Comparison of ENCODE assay signal across 8 cellular contexts in the genomic region with DNA sequence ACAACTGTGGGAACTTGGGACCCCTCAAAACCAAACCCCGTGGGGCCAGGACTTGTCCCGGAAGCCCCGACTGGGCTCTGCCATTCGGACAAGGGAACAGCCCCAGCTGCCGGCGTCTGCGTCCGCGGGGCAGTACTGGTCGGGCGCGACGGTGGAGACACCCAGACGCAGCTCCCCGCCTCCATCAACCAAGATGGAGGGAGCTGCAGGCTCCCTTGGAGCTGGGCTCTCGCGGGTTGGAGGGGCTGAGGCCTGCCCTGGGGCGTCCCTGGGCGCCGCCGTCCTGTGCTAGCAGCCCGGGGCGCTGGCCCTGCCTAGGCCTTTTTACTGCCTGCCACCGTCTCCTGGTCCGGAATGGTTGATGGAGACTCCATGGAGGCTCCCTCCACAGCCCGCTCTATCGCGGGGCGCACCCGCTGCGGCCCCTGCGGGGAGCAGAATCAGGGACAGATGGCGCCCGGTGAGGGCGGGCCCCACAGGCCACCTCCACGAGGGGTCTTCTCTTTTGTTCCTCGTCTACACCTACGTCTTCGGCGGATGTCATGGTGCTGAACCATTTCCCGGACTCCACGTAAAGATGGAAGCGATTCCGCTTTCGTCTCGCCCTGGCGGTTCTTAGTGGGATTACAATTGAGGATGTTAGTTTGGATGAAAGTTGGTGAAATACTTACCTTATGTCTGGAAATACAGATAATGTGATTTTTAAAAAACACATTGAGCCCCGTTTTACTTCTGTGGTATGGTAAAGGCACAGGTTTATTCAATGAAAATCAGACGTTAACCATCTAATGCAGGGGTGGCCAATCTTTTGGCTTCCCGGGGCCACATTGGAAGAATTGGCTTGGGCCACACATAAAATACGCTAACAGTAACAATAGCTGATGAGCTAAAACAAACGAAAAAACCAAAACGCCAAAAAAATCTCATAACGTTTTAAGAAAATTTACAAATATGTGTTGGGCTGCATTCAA. TPM values are rescaled to one million over a fixed set of nuclear protein-coding genes. Genes with fewer than 3 reads are reported as not detected.
DNase-seq lines count a peak whose midpoint lies in the region; ATAC-seq and TF ChIP-seq lines count a peak whose summit lies in the region.

No MANE protein-coding gene starts in this region.

- peaks cover 29% of the 10 kb centered on the region for H3K4me1 Mint-ChIP-seq in activated naive CD4-positive, alpha-beta T cell treated with anti-CD3 and anti-CD28 coated beads for 36 hours (ENCODE audit: low read depth)

- no peaks in the 10 kb centered on the region for H3K9me3 Mint-ChIP-seq in activated naive CD4-positive, alpha-beta T cell treated with anti-CD3 and anti-CD28 coated beads for 36 hours

- TF ChIP-seq EP300 in Ishikawa (IDR thresholded peaks at IDR 0.05; ENCODE audit: borderline replicate concordance) = no peak

- peak overlapping the region in 1 of 2 experiments; percentile 75; a peak in 2 of 4 replicates for H3K4me3 ChIP-seq in DND-41 (ENCODE audit: low read depth in 1 of 2, low read length in 2 of 2)
- peak overlapping the region; percentile 50 for H3K4me3 ChIP-seq in RWPE2 (ENCODE audit: severe bottlenecking)

- no peaks in the 10 kb centered on the region for H3K36me3 ChIP-seq in DND-41 (ENCODE audit: insufficient read depth, low read length)
- H3K36me3 ChIP-seq in RWPE2 (ENCODE audit: low read depth) = peaks cover 7% of the 10 kb centered on the region; the same call in 1 of the 2 replicates

- peaks cover 5% of the 10 kb centered on the region for H3K36me3 Mint-ChIP-seq in activated naive CD4-positive, alpha-beta T cell treated with anti-CD3 and anti-CD28 coated beads for 36 hours (ENCODE audit: low read depth)

- H3K27ac Mint-ChIP-seq in activated naive CD4-positive, alpha-beta T cell treated with anti-CD3 and anti-CD28 coated beads for 36 hours = peak overlapping the region; percentile 95

- H3K27me3 ChIP-seq in DND-41 (ENCODE audit: insufficient read depth, low read length, poor library complexity) = peaks cover 3% of the 10 kb centered on the region
- no peaks in the 10 kb centered on the region for H3K27me3 ChIP-seq in RWPE2 (ENCODE audit: insufficient read depth, poor library complexity, severe bottlenecking)

- intact Hi-C loops in activated naive CD4-positive, alpha-beta T cell treated with anti-CD3 and anti-CD28 coated beads for 36 hours (cut with micrococcal nuclease) = loop anchor here (1.0 to 10.0 kb wide), 4 partner anchors 94 to 1313 kb away; partner anchors contain the start of genes CRYL1, MRPL57, SKA3 and ZMYM2

- ATAC-seq in DND-41 (ENCODE audit: insufficient read depth, low read depth) (no peak), GM21528 (IDR thresholded peaks at IDR 0.05; ENCODE audit: low FRiP score, unreplicated experiment) (peak; percentile 20), RWPE2 (ENCODE audit: low read depth) (peak; percentile 20)

- CTCF ChIA-PET in activated naive CD4-positive, alpha-beta T cell treated with anti-CD3 and anti-CD28 coated beads for 36 hours (lab: Charles Lee) = interaction anchor here (0.6 to 1.5 kb wide), 7 partner anchors 12 to 190 kb away, joined by 3 to 5 read pairs (median 4); no protein-coding TSS in a partner anchor

- H3K4me1 ChIP-seq in DND-41 (ENCODE audit: insufficient read depth, low read length) = peaks cover 21% of the 10 kb centered on the region
- peaks cover 15% of the 10 kb centered on the region for H3K4me1 ChIP-seq in RWPE2 (ENCODE audit: insufficient read depth, poor library complexity, severe bottlenecking)

- DNase-seq in DND-41 (no peak), RWPE2 (ENCODE audit: low spot score) (peak; percentile 53), glomerular endothelial cell (ENCODE audit: extremely low read depth, low read depth, low spot score) (peak; percentile 55), occipital lobe (lab: John Stamatoyannopoulos, UW) (peak; percentile 73)
- peak; percentile 87 for DNase-seq in activated naive CD4-positive, alpha-beta T cell treated with anti-CD3 and anti-CD28 coated beads for 36 hours

- no peaks in the 10 kb centered on the region for H4K20me1 ChIP-seq in DND-41 (ENCODE audit: insufficient read depth, low read length)

- peak overlapping the region; percentile 76 for H3K4me3 Mint-ChIP-seq in activated naive CD4-positive, alpha-beta T cell treated with anti-CD3 and anti-CD28 coated beads for 36 hours

- H2AFZ ChIP-seq in DND-41 (ENCODE audit: low read depth, low read length) = peak overlapping the region; percentile 69; the same call in 1 of the 2 replicates

- TF ChIP-seq RAD21 in Ishikawa (IDR thresholded peaks at IDR 0.05; ENCODE audit: low read depth) = 0 out of 2 replicates have a peak, but pooled peaks have one; percentile 6

- H3K9me3 ChIP-seq in DND-41 (ENCODE audit: insufficient read depth, low read length, severe bottlenecking) (no peaks in the 10 kb centered on the region), RWPE2 (ENCODE audit: severe bottlenecking) (no peaks in the 10 kb centered on the region)

- H3K9ac ChIP-seq in DND-41 (ENCODE audit: low read depth, low read length) = no peak overlapping the region

- H3K27me3 Mint-ChIP-seq in activated naive CD4-positive, alpha-beta T cell treated with anti-CD3 and anti-CD28 coated beads for 36 hours (ENCODE audit: low read depth) = no peaks in the 10 kb centered on the region

- no peak overlapping the region; the same call in 1 of the 2 replicates for H3K4me2 ChIP-seq in DND-41 (ENCODE audit: insufficient read depth, low read length)

- H3K27ac ChIP-seq in DND-41 (ENCODE audit: low read length) = no peak overlapping the region
- H3K27ac ChIP-seq in RWPE2 (ENCODE audit: poor library complexity, severe bottlenecking) = peak overlapping the region; percentile 93
- peak overlapping the region; percentile 94 for H3K27ac ChIP-seq in temporal lobe (ENCODE audit: low read depth, low read length)

- peaks cover 25% of the 10 kb centered on the region for H3K79me2 ChIP-seq in DND-41 (ENCODE audit: insufficient read depth, low read length)

- TF ChIP-seq CTCF in DND-41 (IDR thresholded peaks at IDR 0.05; ENCODE audit: borderline replicate concordance, extremely low read depth, low read length, poor library complexity, severe bottlenecking) (no peak), RWPE2 (IDR thresholded peaks at IDR 0.05; ENCODE audit: poor library complexity, severe bottlenecking) (peak; percentile 63)

TF ChIP-seq in Ishikawa, 13 proteins besides CTCF, POLR2A, EP300 and RAD21:
- TF ChIP-seq YY1 (IDR thresholded peaks at IDR 0.05; ENCODE audit: low read depth) (peak; percentile 82), CREB1 (IDR thresholded peaks at IDR 0.05; ENCODE audit: low read depth) (no peak), NFIC (IDR thresholded peaks at IDR 0.05) (0 out of 2 replicates have a peak, but pooled peaks have one; percentile 2), ZBTB7A (IDR thresholded peaks at IDR 0.05; ENCODE audit: low read depth) (no peak), TCF12 (IDR thresholded peaks at IDR 0.05; ENCODE audit: low read depth) (peak; percentile 39; the same call in 1 of the 2 replicates), TAF1 (IDR thresholded peaks at IDR 0.05; ENCODE audit: low read depth) (peak; percentile 83), CEBPB (IDR thresholded peaks at IDR 0.05) (no peak), REST (IDR thresholded peaks at IDR 0.05; ENCODE audit: low read depth) (no peak), EGR1 (IDR thresholded peaks at IDR 0.05) (no peak), USF1 (IDR thresholded peaks at IDR 0.05) (no peak), TEAD4 (IDR thresholded peaks at IDR 0.05) (no peak), FOXM1 (IDR thresholded peaks at IDR 0.05; ENCODE audit: borderline replicate concordance, low read depth) (no peak)
- TF ChIP-seq, protein P1, sequence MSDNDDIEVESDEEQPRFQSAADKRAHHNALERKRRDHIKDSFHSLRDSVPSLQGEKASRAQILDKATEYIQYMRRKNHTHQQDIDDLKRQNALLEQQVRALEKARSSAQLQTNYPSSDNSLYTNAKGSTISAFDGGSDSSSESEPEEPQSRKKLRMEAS (IDR thresholded peaks at IDR 0.05) = peak; percentile 48; the same call in 1 of the 2 replicates

RNA-seq across cellular contexts. Expression of gene ZMYM5, which starts 1.2 kb away (rescaled TPM):
- 1 to 10 TPM; 8.1 to 8.5 TPM for total RNA-seq in activated naive CD4-positive, alpha-beta T cell treated with anti-CD3 and anti-CD28 coated beads for 36 hours
- 5.5 and 11.7 TPM in 2 replicates for total RNA-seq in glomerular endothelial cell
- 33.8 TPM for total RNA-seq in occipital lobe
- 20.9 TPM for total RNA-seq in temporal lobe
